24 cellular contexts compared by ENCODE assay signal in the genomic region with DNA sequence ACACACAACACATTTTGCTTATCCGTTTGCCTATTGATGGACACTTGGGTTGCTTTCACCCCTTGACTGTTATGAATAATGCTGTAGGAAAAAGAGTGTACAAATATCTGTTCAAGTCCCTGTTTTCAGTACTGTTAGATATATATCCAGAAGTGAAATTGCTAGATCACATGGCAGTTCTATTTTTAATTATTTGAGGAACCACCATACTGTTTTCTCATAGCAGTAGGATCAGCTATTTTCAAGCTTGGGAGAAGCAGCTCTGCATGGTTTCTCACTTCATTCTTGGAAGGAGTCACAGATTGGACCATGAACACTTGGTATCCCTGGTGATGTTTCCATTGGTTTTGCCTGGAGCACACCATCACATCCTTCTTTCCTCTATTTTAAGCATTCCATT.
"Had no signal": no experiment of that assay in that cellular context is flagged by ENCODE, and none has a peak within 500 bp of the region (broad histone marks: within the 10 kb centered on the region; RNA-seq: fewer than 3 reads in every experiment).

No MANE protein-coding gene starts in this region.

- ATAC-seq: activated T-cell treated with anti-CD3 and anti-CD28 coated beads, Interleukin-2, amount 50 U/mL, for 4 hours; K562; Panc1; Right ventricle myocardium inferior had no signal

- H3K4me3 ChIP-seq: cardiac muscle cell, K562 had no signal

- H3K27ac ChIP-seq: brain microvascular endothelial cell, cardiac muscle cell, VCaP had no signal

- DNase-seq: activated CD4-positive, alpha-beta memory T cell treated with anti-CD3 and anti-CD28 coated beads for 36 hours; activated CD4-positive, alpha-beta T cell treated with anti-CD3 and anti-CD28 coated beads, Interleukin-2, amount 10 ng/mL, durations not matched to agents 7 days and 5 days; activated CD4-positive, CD25-positive, alpha-beta regulatory T cell; activated CD8-positive, alpha-beta memory T cell treated with anti-CD3 and anti-CD28 coated beads for 24 hours; activated gamma-delta T cell; activated naive CD4-positive, alpha-beta T cell treated with anti-CD3 and anti-CD28 coated beads for 36 hours; activated T-cell treated with anti-CD3 and anti-CD28 coated beads, Interleukin-2, amount 50 U/mL, for 4 hours; brain microvascular endothelial cell; Karpas-422; MM.1S; NCI-H1092 treated with DMSO at 0.1 percent for 48 hours; NCI-H1417 treated with DMSO at 0.1 percent for 48 hours; NCI-H1694 treated with DMSO at 0.1 percent for 48 hours; NCI-H2029 treated with DMSO at 0.1 percent for 48 hours; NCI-H510A treated with DMSO at 0.1 percent for 48 hours; NCI-H69; NK-92 treated with Interleukin-12 subunit alpha and Interleukin-12 subunit beta, amount 100 ng/mL, for 24 hours; OCI-M1; RPMI8226 had no signal

- H3K27me3 ChIP-seq: brain microvascular endothelial cell, cardiac muscle cell had no signal

- H3K36me3 ChIP-seq: brain microvascular endothelial cell, cardiac muscle cell had no signal
